Comparison of ENCODE assay signal across 28 cellular contexts in the genomic region with DNA sequence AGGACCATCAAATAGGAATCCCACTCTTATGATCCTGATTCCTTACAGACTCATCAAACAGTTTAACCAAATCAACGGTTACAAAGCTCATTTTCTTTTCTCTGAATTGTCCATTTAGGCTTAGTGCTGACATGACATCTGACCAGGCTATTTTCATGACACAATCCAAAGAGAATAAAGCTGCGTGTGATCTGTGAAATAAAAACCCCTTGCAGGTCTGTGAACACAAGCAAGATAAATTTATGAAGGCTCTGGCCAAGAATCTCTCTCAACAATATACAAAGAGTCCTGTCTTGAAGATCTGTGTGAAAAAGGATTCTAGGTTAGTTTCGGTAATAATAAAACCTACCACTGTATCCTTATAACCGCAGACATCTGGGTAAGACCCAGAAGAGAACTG. TPM values are rescaled to one million over a fixed set of nuclear protein-coding genes. Genes with fewer than 3 reads are reported as not detected.
"Had no signal": no experiment of that assay in that cellular context is flagged by ENCODE, and none has a peak within 500 bp of the region (broad histone marks: within the 10 kb centered on the region; RNA-seq: fewer than 3 reads in every experiment).

No MANE protein-coding gene starts in this region.

- H3K27ac Mint-ChIP-seq: memory B cell, progenitor cell of endocrine pancreas had no signal

- H3K27ac ChIP-seq: esophagus muscularis mucosa, gastroesophageal sphincter, heart left ventricle, upper lobe of left lung had no signal

- H3K4me3 ChIP-seq: esophagus muscularis mucosa, gastroesophageal sphincter, heart left ventricle, upper lobe of left lung had no signal

- H3K27me3 Mint-ChIP-seq: brain, memory B cell, progenitor cell of endocrine pancreas, T-cell had no signal

- H3K9me3 Mint-ChIP-seq: activated naive CD4-positive, alpha-beta T cell treated with anti-CD3 and anti-CD28 coated beads, Interleukin-2, amount 50 U/mL, for 72 hours; brain; memory B cell; neural crest cell; T-cell; WTC11 had no signal

- H3K9me3 ChIP-seq: esophagus muscularis mucosa, gastroesophageal sphincter, heart left ventricle, upper lobe of left lung had no signal

- H3K4me1 Mint-ChIP-seq: brain, neural crest cell had no signal

- H3K4me1 ChIP-seq: esophagus muscularis mucosa, gastroesophageal sphincter had no signal

- ATAC-seq: activated naive CD4-positive, alpha-beta T cell treated with anti-CD3 and anti-CD28 coated beads, Interleukin-2, amount 50 U/mL, for 72 hours; gastroesophageal sphincter; heart left ventricle had no signal

- H3K27me3 ChIP-seq: esophagus muscularis mucosa, gastroesophageal sphincter, heart left ventricle, upper lobe of left lung had no signal

- H3K4me3 Mint-ChIP-seq: brain, memory B cell, neural crest cell, T-cell, WTC11 had no signal

- DNase-seq: activated CD8-positive, alpha-beta memory T cell treated with anti-CD3 and anti-CD28 coated beads for 24 hours; activated CD8-positive, alpha-beta memory T cell treated with anti-CD3 and anti-CD28 coated beads, Interleukin-2, amount 50 U/mL, for 4 hours; activated gamma-delta T cell treated with Interleukin-2 at 50 U/mL for 16 hours; aorta; dermis blood vessel endothelial cell; effector memory CD4-positive, alpha-beta T cell; heart left ventricle; retina; stimulated activated CD4-positive, alpha-beta T cell treated with anti-CD3 and anti-CD28 coated beads, Interleukin-2, amount 100 ng/mL, for 48 hours; stimulated activated CD8-positive, alpha-beta memory T cell treated with anti-CD3 and anti-CD28 coated beads, Interleukin-4, amount 100 ng/mL, for 48 hours; stimulated activated naive CD4-positive, alpha-beta T cell; T-cell; T-helper 9 cell; upper lobe of left lung had no signal

RNA-seq across cellular contexts. Expression of a gene that starts 46.8 kb away (rescaled TPM):
- total RNA-seq: activated naive CD4-positive, alpha-beta T cell treated with anti-CD3 and anti-CD28 coated beads, Interleukin-2, amount 50 U/mL, for 72 hours; cardiac septum; chondrocyte; dermis blood vessel endothelial cell; esophagus muscularis mucosa; gastroesophageal sphincter; heart left ventricle; liver; myocyte; neural crest cell; osteoblast; progenitor cell of endocrine pancreas; T-cell; WTC11 had no signal
- polyA plus RNA-seq: aorta, heart left ventricle, liver, thymus had no signal

RNA-seq across cellular contexts. Expression of a gene that starts 50.0 kb away (rescaled TPM):
- total RNA-seq: dermis blood vessel endothelial cell, T-cell had no signal
